In genomic region chr19:48958006-48958405, GRCh38 we compare ENCODE assay signal across 22 cellular contexts. TPM values are rescaled to one million over a fixed set of nuclear protein-coding genes. Genes with fewer than 3 reads are reported as not detected.
DNase-seq lines count a peak whose midpoint lies in the region; ATAC-seq, FAIRE-seq and TF ChIP-seq lines count a peak whose summit lies in the region.
"Had no signal": no experiment of that assay in that cellular context is flagged by ENCODE, and none has a peak within 500 bp of the region (broad histone marks: within the 10 kb centered on the region; RNA-seq: fewer than 3 reads in every experiment).

No MANE protein-coding gene starts in this region.

- TF ChIP-seq CTCF in natural killer cell (IDR thresholded peaks at IDR 0.05) (no peak), K562 (IDR thresholded peaks at IDR 0.05 in 2 of 3, conservative IDR thresholded peaks at IDR 0.05 in 1 of 3; ENCODE audit: insufficient read depth in 2 of 3, low read depth in 1 of 3, low read length in 3 of 3) (no peak), type B pancreatic cell (conservative IDR thresholded peaks at IDR 0.05) (no peak)

- no peak overlapping the region for H3K4me3 ChIP-seq in K562
- H3K4me3 ChIP-seq: GM23338 had no signal

- no peaks in the 10 kb centered on the region for H3K27me3 Mint-ChIP-seq in activated CD4-positive, alpha-beta T cell treated with anti-CD3 and anti-CD28 coated beads, Interleukin-2, amount 10 ng/mL, durations not matched to agents 7 days and 5 days
- no peaks in the 10 kb centered on the region for H3K27me3 Mint-ChIP-seq in activated CD4-positive, alpha-beta T cell treated with anti-CD3 and anti-CD28 coated beads for 36 hours
- H3K27me3 Mint-ChIP-seq in natural killer cell (ENCODE audit: low read depth in 2 of 2) (no peaks in the 10 kb centered on the region), type B pancreatic cell (no peaks in the 10 kb centered on the region)
- no peaks in the 10 kb centered on the region for H3K27me3 Mint-ChIP-seq in natural killer cell treated with Interleukin-12 subunit alpha and Interleukin-12 subunit beta and Interleukin-15 and Interleukin-18, amount 100 ng/mL, for 72 hours

- POLR2A ChIA-PET in activated CD4-positive, alpha-beta T cell treated with anti-CD3 and anti-CD28 coated beads, Interleukin-2, amount 10 ng/mL, durations not matched to agents 7 days and 5 days (lab: Charles Lee): no interaction called here
- POLR2A ChIA-PET in activated CD4-positive, alpha-beta T cell treated with anti-CD3 and anti-CD28 coated beads for 36 hours (lab: Charles Lee): interaction anchor here (0.6 kb wide), 2 partner anchors 41 to 57 kb away, joined by 3 to 6 read pairs; no protein-coding TSS in a partner anchor
- POLR2A ChIA-PET in K562 (lab: Yijun Ruan, JAX): no interaction called here

- H3K9me1 ChIP-seq in K562 (ENCODE audit: control insufficient read depth, insufficient read depth, low read length): no peaks in the 10 kb centered on the region

- peaks cover 73% of the 10 kb centered on the region for H3K4me1 Mint-ChIP-seq in activated CD4-positive, alpha-beta T cell treated with anti-CD3 and anti-CD28 coated beads, Interleukin-2, amount 10 ng/mL, durations not matched to agents 7 days and 5 days
- peaks cover 47% of the 10 kb centered on the region for H3K4me1 Mint-ChIP-seq in activated CD4-positive, alpha-beta T cell treated with anti-CD3 and anti-CD28 coated beads for 36 hours
- H3K4me1 Mint-ChIP-seq in natural killer cell: peaks cover 29 to 41% of the 10 kb centered on the region in 2 donors
- peaks cover 31 to 41% of the 10 kb centered on the region in 2 donors for H3K4me1 Mint-ChIP-seq in natural killer cell treated with Interleukin-12 subunit alpha and Interleukin-12 subunit beta and Interleukin-15 and Interleukin-18, amount 100 ng/mL, for 72 hours (ENCODE audit: low read depth in 2 of 2)
- peaks cover 28% of the 10 kb centered on the region for H3K4me1 Mint-ChIP-seq in type B pancreatic cell (ENCODE audit: unreplicated experiment)

- H3K4me2 ChIP-seq in K562 (ENCODE audit: insufficient read depth, low read length): no peak overlapping the region
- H3K4me2 ChIP-seq: GM23338, KMS-11 had no signal

- H3K4me1 ChIP-seq in K562 (replicated peaks in 1 of 2; ENCODE audit: control insufficient read depth in 2 of 2, insufficient read depth in 2 of 2, low read length in 2 of 2): peaks cover 26 to 50% of the 10 kb centered on the region in 2 experiments
- H3K4me1 ChIP-seq: BE2C had no signal

- WGBS in K562 (ENCODE audit: insufficient coverage, low coverage, missing lambda C conversion rate): 95% methylated on average over 7 of the region's 8 CpGs

- FAIRE-seq in K562 (lab: Jason Lieb, UNC): no peak
- FAIRE-seq: A204.1 had no signal

- no peak for TF ChIP-seq EP300 in K562 (IDR thresholded peaks at IDR 0.05; ENCODE audit: low read length)

- intact Hi-C loops in activated CD4-positive, alpha-beta T cell treated with anti-CD3 and anti-CD28 coated beads for 36 hours (cut with DNase I, micrococcal nuclease): no loop called here
- intact Hi-C loops in natural killer cell (cut with micrococcal nuclease): no loop called here
- intact Hi-C loops in K562 (cut with micrococcal nuclease): no loop called here

- H4K20me1 ChIP-seq in K562 (replicated peaks; ENCODE audit: control insufficient read depth, insufficient read depth, low read length): no peaks in the 10 kb centered on the region

- H2AFZ ChIP-seq in K562 (ENCODE audit: low read depth, low read length): no peak overlapping the region
- H2AFZ ChIP-seq: GM23338 had no signal

- H3K79me2 ChIP-seq in K562 (ENCODE audit: control insufficient read depth, insufficient read depth, low read length): peaks cover 27% of the 10 kb centered on the region

- H3K27ac ChIP-seq in K562 (ENCODE audit: extremely low read depth, low read depth, low read length): no peak overlapping the region
- H3K27ac ChIP-seq: KMS-11 had no signal

- H3K9me3 ChIP-seq in K562 (replicated peaks; ENCODE audit: control insufficient read depth, insufficient read depth, low read depth, low read length): no peaks in the 10 kb centered on the region
- H3K9me3 ChIP-seq: BE2C, Caco-2 had no signal

- TF ChIP-seq POLR2A in K562 (conservative IDR thresholded peaks at IDR 0.05): no peak

- no peak for DNase-seq in activated CD4-positive, alpha-beta T cell treated with anti-CD3 and anti-CD28 coated beads, Interleukin-2, amount 10 ng/mL, durations not matched to agents 7 days and 5 days
- DNase-seq in activated CD4-positive, alpha-beta T cell treated with anti-CD3 and anti-CD28 coated beads for 36 hours: no peak
- DNase-seq in natural killer cell (no peak), K562 (ENCODE audit: extremely low read depth in 1 of 4, low spot score in 3 of 4) (no peak), type B pancreatic cell (ENCODE audit: extremely low spot score, unreplicated experiment) (no peak), NCI-H1092 (lab: John Stamatoyannopoulos, UW) (no peak), HT-29 (ENCODE audit: low spot score) (no peak)
- DNase-seq in natural killer cell treated with Interleukin-12 subunit alpha and Interleukin-12 subunit beta and Interleukin-15 and Interleukin-18, amount 100 ng/mL, for 72 hours (ENCODE audit: low spot score): no peak
- DNase-seq: BE2C; Caco-2; CD4-positive, CD25-positive, alpha-beta regulatory T cell; GF-D8; NCI-H1436; NCI-H1930; NCI-H345; NCI-H524 treated with DMSO at 0.1 percent for 48 hours; SHP77 had no signal

- in situ Hi-C loops in K562 (cut with MboI): no loop called here

- peak overlapping the region; percentile 22 for H3K4me3 Mint-ChIP-seq in activated CD4-positive, alpha-beta T cell treated with anti-CD3 and anti-CD28 coated beads, Interleukin-2, amount 10 ng/mL, durations not matched to agents 7 days and 5 days
- H3K4me3 Mint-ChIP-seq in activated CD4-positive, alpha-beta T cell treated with anti-CD3 and anti-CD28 coated beads for 36 hours: no peak overlapping the region
- H3K4me3 Mint-ChIP-seq in natural killer cell (peak overlapping the region; percentile 40), type B pancreatic cell (peak overlapping the region; percentile 49)
- H3K4me3 Mint-ChIP-seq in natural killer cell treated with Interleukin-12 subunit alpha and Interleukin-12 subunit beta and Interleukin-15 and Interleukin-18, amount 100 ng/mL, for 72 hours: no peak overlapping the region
- H3K4me3 Mint-ChIP-seq: GM23338 had no signal

- H3K36me3 Mint-ChIP-seq in activated CD4-positive, alpha-beta T cell treated with anti-CD3 and anti-CD28 coated beads, Interleukin-2, amount 10 ng/mL, durations not matched to agents 7 days and 5 days (ENCODE audit: low read depth): peaks cover 52% of the 10 kb centered on the region
- H3K36me3 Mint-ChIP-seq in activated CD4-positive, alpha-beta T cell treated with anti-CD3 and anti-CD28 coated beads for 36 hours (ENCODE audit: low read depth): peaks cover 43% of the 10 kb centered on the region
- no peaks in the 10 kb centered on the region for H3K36me3 Mint-ChIP-seq in natural killer cell
- no peaks in the 10 kb centered on the region for H3K36me3 Mint-ChIP-seq in natural killer cell treated with Interleukin-12 subunit alpha and Interleukin-12 subunit beta and Interleukin-15 and Interleukin-18, amount 100 ng/mL, for 72 hours
- H3K36me3 Mint-ChIP-seq in type B pancreatic cell: peaks cover 17% of the 10 kb centered on the region

- no TSS peak for BruUV-seq in K562 (replicated peaks; lab: Mats Ljungman, UMichigan)

- no peak for TF ChIP-seq RAD21 in K562 (CRISPR knock-in tag; conservative IDR thresholded peaks at IDR 0.05 in 1 of 2, IDR thresholded peaks at IDR 0.05 in 1 of 2)

- no peaks in the 10 kb centered on the region for H3K9me3 Mint-ChIP-seq in activated CD4-positive, alpha-beta T cell treated with anti-CD3 and anti-CD28 coated beads, Interleukin-2, amount 10 ng/mL, durations not matched to agents 7 days and 5 days
- no peaks in the 10 kb centered on the region for H3K9me3 Mint-ChIP-seq in activated CD4-positive, alpha-beta T cell treated with anti-CD3 and anti-CD28 coated beads for 36 hours (ENCODE audit: low read depth)
- H3K9me3 Mint-ChIP-seq in natural killer cell: no peaks in the 10 kb centered on the region
- no peaks in the 10 kb centered on the region for H3K9me3 Mint-ChIP-seq in natural killer cell treated with Interleukin-12 subunit alpha and Interleukin-12 subunit beta and Interleukin-15 and Interleukin-18, amount 100 ng/mL, for 72 hours
- H3K9me3 Mint-ChIP-seq in type B pancreatic cell: no peaks in the 10 kb centered on the region
- H3K9me3 Mint-ChIP-seq: CD4-positive, CD25-positive, alpha-beta regulatory T cell; GM23338 had no signal

- ATAC-seq in activated CD4-positive, alpha-beta T cell treated with anti-CD3 and anti-CD28 coated beads for 36 hours: no peak
- no peak for ATAC-seq in natural killer cell
- no peak for ATAC-seq in natural killer cell treated with Interleukin-12 subunit alpha and Interleukin-12 subunit beta and Interleukin-15 and Interleukin-18, amount 100 ng/mL, for 72 hours
- no peak for ATAC-seq in K562
- ATAC-seq: GM23338 had no signal

- H3K27me3 ChIP-seq in K562 (ENCODE audit: control insufficient read depth in 2 of 2, insufficient read depth in 2 of 2, low read length in 2 of 2): no peaks in the 10 kb centered on the region
- H3K27me3 ChIP-seq: BE2C had no signal

- peaks cover 22% of the 10 kb centered on the region for H3K36me3 ChIP-seq in K562 (ENCODE audit: control insufficient read depth, insufficient read depth, low read length)

- H3K9ac ChIP-seq in K562 (ENCODE audit: insufficient read depth in 1 of 2, low read depth in 2 of 2, low read length in 2 of 2): no peak overlapping the region
- H3K9ac ChIP-seq: KMS-11 had no signal

- CTCF ChIA-PET in activated CD4-positive, alpha-beta T cell treated with anti-CD3 and anti-CD28 coated beads, Interleukin-2, amount 10 ng/mL, durations not matched to agents 7 days and 5 days (lab: Charles Lee): interaction anchor here (0.6 to 1.7 kb wide), 2 partner anchors 17 to 36 kb away, joined by 3 to 4 read pairs; partner anchors contain the start of gene RUVBL2
- CTCF ChIA-PET in activated CD4-positive, alpha-beta T cell treated with anti-CD3 and anti-CD28 coated beads for 36 hours (lab: Charles Lee): no interaction called here
- CTCF ChIA-PET in K562 (lab: Yijun Ruan, JAX; ENCODE audit: low intra/inter-chr PET ratio): no interaction called here

- H3K27ac Mint-ChIP-seq in activated CD4-positive, alpha-beta T cell treated with anti-CD3 and anti-CD28 coated beads, Interleukin-2, amount 10 ng/mL, durations not matched to agents 7 days and 5 days: peak overlapping the region; percentile 66
- H3K27ac Mint-ChIP-seq in activated CD4-positive, alpha-beta T cell treated with anti-CD3 and anti-CD28 coated beads for 36 hours: no peak overlapping the region
- H3K27ac Mint-ChIP-seq in natural killer cell (no peak overlapping the region), type B pancreatic cell (no peak overlapping the region)
- no peak overlapping the region for H3K27ac Mint-ChIP-seq in natural killer cell treated with Interleukin-12 subunit alpha and Interleukin-12 subunit beta and Interleukin-15 and Interleukin-18, amount 100 ng/mL, for 72 hours
- H3K27ac Mint-ChIP-seq: GM23338 had no signal

RNA-seq across cellular contexts. Expression of gene BAX, which starts 3.3 kb away (rescaled TPM):
- 100 to 1,000 TPM; 310 to 324 TPM for total RNA-seq in activated CD4-positive, alpha-beta T cell treated with anti-CD3 and anti-CD28 coated beads, Interleukin-2, amount 10 ng/mL, durations not matched to agents 7 days and 5 days
- 100 to 1,000 TPM; 128 to 143 TPM for total RNA-seq in activated CD4-positive, alpha-beta T cell treated with anti-CD3 and anti-CD28 coated beads for 36 hours
- total RNA-seq in natural killer cell (100 to 1,000 TPM; 117 to 133 (median 120) TPM), K562 (2014; rRNA removed) (44.5 and 62.0 TPM in 2 replicates), K562 (2014; rRNA removed; fragmentation: Illumina TruSeq; extraction: Trizol) (22.1 and 23.0 TPM in 2 replicates), K562 (2015; rRNA removed; fragmentation: Illumina TruSeq; extraction: Trizol) (41.3 and 46.5 TPM in 2 replicates), K562 (2021) (95.4 and 98.5 TPM in 2 replicates), type B pancreatic cell (ENCODE audit: low replicate concordance) (161 and 201 TPM in 2 replicates)
- 100 to 1,000 TPM; 203 to 305 TPM for total RNA-seq in natural killer cell treated with Interleukin-12 subunit alpha and Interleukin-12 subunit beta and Interleukin-15 and Interleukin-18, amount 100 ng/mL, for 72 hours
- total RNA-seq in K562 (2011; cell fraction: chromatin; rRNA removed; ENCODE audit: low replicate concordance): 47.4 and 110 TPM in 2 replicates
- 95.2 and 106 TPM in 2 replicates for total RNA-seq in K562 (2011; cell fraction: nucleolus; rRNA removed)
- total RNA-seq in K562 (2011; cell fraction: nucleoplasm; rRNA removed): 67.2 and 75.0 TPM in 2 replicates
- polyA plus RNA-seq in K562 (2011; rRNA removed) (51.2 and 56.6 TPM in 2 replicates), K562 (2014; fragmentation: Illumina TruSeq; extraction: Trizol) (67.5 and 79.1 TPM in 2 replicates), K562 (2014; fragmentation: Nextera tagmentation; extraction: Ambion mirVana) (1 to 10 TPM; 3.2 to 5.5 TPM), K562 (2014; rRNA removed) (69.6 and 79.5 TPM in 2 replicates)
- 75.9 and 134 TPM in 2 replicates for polyA plus RNA-seq in K562 (2011; cell fraction: cytosol; rRNA removed)
- 94.1 and 129 TPM in 2 replicates for polyA plus RNA-seq in K562 (2011; cell fraction: nucleus; rRNA removed)
- polyA plus RNA-seq in K562 (2012): 105 and 115 TPM in 2 replicates
- 13.0 and 20.5 TPM in 2 replicates for polyA minus RNA-seq in K562 (2011; rRNA and poly(A)+ RNA removed)
- polyA minus RNA-seq in K562 (2011; cell fraction: cytosol; rRNA and poly(A)+ RNA removed): 37.3 and 38.6 TPM in 2 replicates
- polyA minus RNA-seq in K562 (2011; cell fraction: nucleus; rRNA and poly(A)+ RNA removed): 30.5 and 33.0 TPM in 2 replicates
- 185 and 213 TPM in 2 replicates for total RNA-seq in HT-29 (2014; rRNA removed; shearing (Covaris generic))

RNA-seq across cellular contexts. Expression of gene FTL, which starts 7.1 kb away (rescaled TPM):
- 100 to 1,000 TPM; 683 to 880 TPM for total RNA-seq in activated CD4-positive, alpha-beta T cell treated with anti-CD3 and anti-CD28 coated beads, Interleukin-2, amount 10 ng/mL, durations not matched to agents 7 days and 5 days
- 1,000 to 10,000 TPM in 1 of 2 experiments, 100 to 1,000 TPM in 1; 809 to 1,111 TPM for total RNA-seq in activated CD4-positive, alpha-beta T cell treated with anti-CD3 and anti-CD28 coated beads for 36 hours
- total RNA-seq in natural killer cell (1,000 to 10,000 TPM in 2 of 3 donors, 100 to 1,000 TPM in 1; 554 to 1,168 (median 1,024) TPM), K562 (2014; rRNA removed) (3,611 and 4,100 TPM in 2 replicates), K562 (2014; rRNA removed; fragmentation: Illumina TruSeq; extraction: Trizol) (2,821 and 3,420 TPM in 2 replicates), K562 (2015; rRNA removed; fragmentation: Illumina TruSeq; extraction: Trizol) (4,574 and 5,040 TPM in 2 replicates), K562 (2021) (3,376 and 3,459 TPM in 2 replicates), type B pancreatic cell (ENCODE audit: low replicate concordance) (1,657 and 2,039 TPM in 2 replicates)
- total RNA-seq in natural killer cell treated with Interleukin-12 subunit alpha and Interleukin-12 subunit beta and Interleukin-15 and Interleukin-18, amount 100 ng/mL, for 72 hours: 1,000 to 10,000 TPM; 1,643 to 2,467 TPM
- total RNA-seq in K562 (2011; cell fraction: chromatin; rRNA removed; ENCODE audit: low replicate concordance): 116 and 227 TPM in 2 replicates
- total RNA-seq in K562 (2011; cell fraction: nucleolus; rRNA removed): 251 and 284 TPM in 2 replicates
- total RNA-seq in K562 (2011; cell fraction: nucleoplasm; rRNA removed): 546 and 1,281 TPM in 2 replicates
- polyA plus RNA-seq in K562 (2011; rRNA removed) (1,231 and 2,161 TPM in 2 replicates), K562 (2014; fragmentation: Illumina TruSeq; extraction: Trizol) (6,461 and 6,790 TPM in 2 replicates), K562 (2014; fragmentation: Nextera tagmentation; extraction: Ambion mirVana) (over 10,000 TPM; 17,458 to 27,415 TPM), K562 (2014; rRNA removed) (3,965 and 4,994 TPM in 2 replicates)
- 5,138 and 6,086 TPM in 2 replicates for polyA plus RNA-seq in K562 (2011; cell fraction: cytosol; rRNA removed)
- polyA plus RNA-seq in K562 (2011; cell fraction: nucleus; rRNA removed): 1,631 and 1,635 TPM in 2 replicates
- polyA plus RNA-seq in K562 (2012): 3,654 and 5,025 TPM in 2 replicates
- 536 and 548 TPM in 2 replicates for polyA minus RNA-seq in K562 (2011; rRNA and poly(A)+ RNA removed)
- 790 and 999 TPM in 2 replicates for polyA minus RNA-seq in K562 (2011; cell fraction: cytosol; rRNA and poly(A)+ RNA removed)
- polyA minus RNA-seq in K562 (2011; cell fraction: nucleus; rRNA and poly(A)+ RNA removed): 171 and 269 TPM in 2 replicates
- 5,979 and 6,365 TPM in 2 replicates for total RNA-seq in HT-29 (2014; rRNA removed; shearing (Covaris generic))

RNA-seq across cellular contexts. Expression of gene DHDH, which starts 24.5 kb away (rescaled TPM):
- 1 to 10 TPM; 3.1 to 3.2 TPM for total RNA-seq in activated CD4-positive, alpha-beta T cell treated with anti-CD3 and anti-CD28 coated beads, Interleukin-2, amount 10 ng/mL, durations not matched to agents 7 days and 5 days
- total RNA-seq in activated CD4-positive, alpha-beta T cell treated with anti-CD3 and anti-CD28 coated beads for 36 hours: 1 to 10 TPM; 1.4 to 2.4 TPM
- total RNA-seq in natural killer cell (not detected), K562 (2014; rRNA removed) (1.1 and 1.5 TPM in 2 replicates), K562 (2014; rRNA removed; fragmentation: Illumina TruSeq; extraction: Trizol) (0.44 and 0.51 TPM in 2 replicates), K562 (2015; rRNA removed; fragmentation: Illumina TruSeq; extraction: Trizol) (0.76 and 1.2 TPM in 2 replicates), K562 (2021) (1.6 and 2.1 TPM in 2 replicates), type B pancreatic cell (ENCODE audit: low replicate concordance) (1.4 and 3.4 TPM in 2 replicates)
- under 1 TPM in 1 of 2 donors, not detected in 1; 0.43 TPM for total RNA-seq in natural killer cell treated with Interleukin-12 subunit alpha and Interleukin-12 subunit beta and Interleukin-15 and Interleukin-18, amount 100 ng/mL, for 72 hours
- 1.4 and 2.3 TPM in 2 replicates for total RNA-seq in K562 (2011; cell fraction: chromatin; rRNA removed; ENCODE audit: low replicate concordance)
- total RNA-seq in K562 (2011; cell fraction: nucleolus; rRNA removed): 1.7 and 2.7 TPM in 2 replicates
- total RNA-seq in K562 (2011; cell fraction: nucleoplasm; rRNA removed): 0.99 and 1.0 TPM in 2 replicates
- polyA plus RNA-seq in K562 (2011; rRNA removed) (1.9 and 4.2 TPM in 2 replicates), K562 (2014; fragmentation: Illumina TruSeq; extraction: Trizol) (0.37 and 1.2 TPM in 2 replicates), K562 (2014; fragmentation: Nextera tagmentation; extraction: Ambion mirVana) (under 1 TPM; 0.41 to 0.87 TPM), K562 (2014; rRNA removed) (1.3 and 1.6 TPM in 2 replicates)
- 4.5 and 4.6 TPM in 2 replicates for polyA plus RNA-seq in K562 (2011; cell fraction: cytosol; rRNA removed)
- 3.6 and 5.2 TPM in 2 replicates for polyA plus RNA-seq in K562 (2011; cell fraction: nucleus; rRNA removed)
- polyA plus RNA-seq in K562 (2012): 2.2 and 4.5 TPM in 2 replicates
- 0.25 and 0.45 TPM in 2 replicates for polyA minus RNA-seq in K562 (2011; rRNA and poly(A)+ RNA removed)
- polyA minus RNA-seq in K562 (2011; cell fraction: cytosol; rRNA and poly(A)+ RNA removed): 2.7 TPM in 1 of 2 replicates, not detected in the other
- 0.81 and 1.6 TPM in 2 replicates for polyA minus RNA-seq in K562 (2011; cell fraction: nucleus; rRNA and poly(A)+ RNA removed)
- total RNA-seq in HT-29 (2014; rRNA removed; shearing (Covaris generic)): 0.10 and 0.42 TPM in 2 replicates
- total RNA-seq: CD4-positive, CD25-positive, alpha-beta regulatory T cell; Daoy; RPMI7951 had no signal

RNA-seq across cellular contexts. Expression of gene GYS1, which starts 35.1 kb away (rescaled TPM):
- total RNA-seq in activated CD4-positive, alpha-beta T cell treated with anti-CD3 and anti-CD28 coated beads, Interleukin-2, amount 10 ng/mL, durations not matched to agents 7 days and 5 days: 10 to 100 TPM; 55.8 to 60.8 TPM
- 100 to 1,000 TPM in 1 of 2 experiments, 10 to 100 TPM in 1; 80.2 to 102 TPM for total RNA-seq in activated CD4-positive, alpha-beta T cell treated with anti-CD3 and anti-CD28 coated beads for 36 hours
- 10 to 100 TPM; 31.6 to 34.5 (median 34.4) TPM for total RNA-seq in natural killer cell
- total RNA-seq in natural killer cell treated with Interleukin-12 subunit alpha and Interleukin-12 subunit beta and Interleukin-15 and Interleukin-18, amount 100 ng/mL, for 72 hours: 100 to 1,000 TPM in 1 of 2 donors, 10 to 100 TPM in 1; 85.7 to 119 TPM
- total RNA-seq in K562 (2011; cell fraction: chromatin; rRNA removed; ENCODE audit: low replicate concordance): 36.8 and 78.5 TPM in 2 replicates
- 40.7 and 40.9 TPM in 2 replicates for total RNA-seq in K562 (2011; cell fraction: nucleolus; rRNA removed)
- 28.8 and 32.4 TPM in 2 replicates for total RNA-seq in K562 (2011; cell fraction: nucleoplasm; rRNA removed)
- 12.9 and 20.5 TPM in 2 replicates for total RNA-seq in K562 (2014; rRNA removed)
- 8.8 and 11.3 TPM in 2 replicates for total RNA-seq in K562 (2014; rRNA removed; fragmentation: Illumina TruSeq; extraction: Trizol)
- 15.2 and 18.4 TPM in 2 replicates for total RNA-seq in K562 (2015; rRNA removed; fragmentation: Illumina TruSeq; extraction: Trizol)
- total RNA-seq in K562 (2021): 26.1 and 28.1 TPM in 2 replicates
- 26.0 and 26.7 TPM in 2 replicates for polyA plus RNA-seq in K562 (2011; rRNA removed)
- 26.7 and 37.5 TPM in 2 replicates for polyA plus RNA-seq in K562 (2011; cell fraction: cytosol; rRNA removed)
- polyA plus RNA-seq in K562 (2011; cell fraction: nucleus; rRNA removed): 26.4 and 41.7 TPM in 2 replicates
- polyA plus RNA-seq in K562 (2012): 20.3 and 23.1 TPM in 2 replicates
- 31.1 and 32.2 TPM in 2 replicates for polyA plus RNA-seq in K562 (2014; fragmentation: Illumina TruSeq; extraction: Trizol)
- 1 to 10 TPM; 1.9 to 2.2 TPM for polyA plus RNA-seq in K562 (2014; fragmentation: Nextera tagmentation; extraction: Ambion mirVana)
- polyA plus RNA-seq in K562 (2014; rRNA removed): 18.0 and 24.3 TPM in 2 replicates
- polyA minus RNA-seq in K562 (2011; rRNA and poly(A)+ RNA removed): 15.7 and 26.2 TPM in 2 replicates
- polyA minus RNA-seq in K562 (2011; cell fraction: cytosol; rRNA and poly(A)+ RNA removed): 20.6 and 25.9 TPM in 2 replicates
- 13.2 and 13.8 TPM in 2 replicates for polyA minus RNA-seq in K562 (2011; cell fraction: nucleus; rRNA and poly(A)+ RNA removed)
- 62.1 and 64.8 TPM in 2 replicates for total RNA-seq in type B pancreatic cell (ENCODE audit: low replicate concordance)
- total RNA-seq in HT-29 (2014; rRNA removed; shearing (Covaris generic)): 67.1 and 71.5 TPM in 2 replicates

RNA-seq across cellular contexts. Expression of gene RUVBL2, which starts 35.7 kb away (rescaled TPM):
- total RNA-seq in activated CD4-positive, alpha-beta T cell treated with anti-CD3 and anti-CD28 coated beads, Interleukin-2, amount 10 ng/mL, durations not matched to agents 7 days and 5 days: 10 to 100 TPM; 82.2 to 89.4 TPM
- 100 to 1,000 TPM; 155 to 178 TPM for total RNA-seq in activated CD4-positive, alpha-beta T cell treated with anti-CD3 and anti-CD28 coated beads for 36 hours
- total RNA-seq in natural killer cell (10 to 100 TPM; 23.6 to 28.3 (median 26.5) TPM), K562 (2014; rRNA removed) (453 and 558 TPM in 2 replicates), K562 (2014; rRNA removed; fragmentation: Illumina TruSeq; extraction: Trizol) (56.6 and 95.4 TPM in 2 replicates), K562 (2015; rRNA removed; fragmentation: Illumina TruSeq; extraction: Trizol) (282 and 294 TPM in 2 replicates), K562 (2021) (335 and 343 TPM in 2 replicates), type B pancreatic cell (ENCODE audit: low replicate concordance) (72.6 and 99.5 TPM in 2 replicates)
- total RNA-seq in natural killer cell treated with Interleukin-12 subunit alpha and Interleukin-12 subunit beta and Interleukin-15 and Interleukin-18, amount 100 ng/mL, for 72 hours: 100 to 1,000 TPM; 101 to 173 TPM
- total RNA-seq in K562 (2011; cell fraction: chromatin; rRNA removed; ENCODE audit: low replicate concordance): 106 and 309 TPM in 2 replicates
- 270 and 321 TPM in 2 replicates for total RNA-seq in K562 (2011; cell fraction: nucleolus; rRNA removed)
- 174 and 179 TPM in 2 replicates for total RNA-seq in K562 (2011; cell fraction: nucleoplasm; rRNA removed)
- polyA plus RNA-seq in K562 (2011; rRNA removed) (237 and 273 TPM in 2 replicates), K562 (2014; fragmentation: Illumina TruSeq; extraction: Trizol) (165 and 339 TPM in 2 replicates), K562 (2014; fragmentation: Nextera tagmentation; extraction: Ambion mirVana) (10 to 100 TPM; 71.4 to 95.3 TPM), K562 (2014; rRNA removed) (310 and 330 TPM in 2 replicates)
- 435 and 727 TPM in 2 replicates for polyA plus RNA-seq in K562 (2011; cell fraction: cytosol; rRNA removed)
- polyA plus RNA-seq in K562 (2011; cell fraction: nucleus; rRNA removed): 267 and 312 TPM in 2 replicates
- 308 and 401 TPM in 2 replicates for polyA plus RNA-seq in K562 (2012)
- polyA minus RNA-seq in K562 (2011; rRNA and poly(A)+ RNA removed): 168 and 344 TPM in 2 replicates
- polyA minus RNA-seq in K562 (2011; cell fraction: cytosol; rRNA and poly(A)+ RNA removed): 335 and 352 TPM in 2 replicates
- 89.8 and 126 TPM in 2 replicates for polyA minus RNA-seq in K562 (2011; cell fraction: nucleus; rRNA and poly(A)+ RNA removed)
- 562 and 566 TPM in 2 replicates for total RNA-seq in HT-29 (2014; rRNA removed; shearing (Covaris generic))

Comparison
In these comparisons a context has a peak if more than half of its experiments do, and no peak if none do; other contexts are left out.
1. H3K4me3 Mint-ChIP-seq: peak in activated CD4-positive, alpha-beta T cell treated with anti-CD3 and anti-CD28 coated beads, Interleukin-2, amount 10 ng/mL, durations not matched to agents 7 days and 5 days (single experiment), natural killer cell (single experiment) and type B pancreatic cell (single experiment); none in activated CD4-positive, alpha-beta T cell treated with anti-CD3 and anti-CD28 coated beads for 36 hours (single experiment) and natural killer cell treated with Interleukin-12 subunit alpha and Interleukin-12 subunit beta and Interleukin-15 and Interleukin-18, amount 100 ng/mL, for 72 hours (single experiment).